27 cellular contexts compared by ENCODE assay signal in the genomic region with DNA sequence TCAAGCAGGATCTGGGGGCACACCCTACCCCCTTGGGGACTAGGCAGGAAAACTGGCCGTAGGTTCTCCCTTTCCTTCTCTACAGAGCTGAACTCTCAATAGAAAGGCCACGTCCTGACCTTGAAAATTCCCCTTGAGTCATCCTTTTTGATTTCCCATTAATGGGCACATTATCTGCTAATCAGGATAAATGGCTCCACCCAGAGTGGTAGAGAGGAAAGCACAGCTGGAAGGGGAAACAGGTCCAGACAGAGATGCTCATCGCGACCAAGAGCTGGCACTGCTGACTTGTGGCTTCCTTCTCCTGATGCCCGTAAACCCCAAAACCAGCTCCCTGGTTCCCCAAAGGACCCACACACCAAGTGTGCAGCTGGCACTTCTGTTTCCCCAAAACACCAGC.
DNase-seq lines count a peak whose midpoint lies in the region; ATAC-seq, FAIRE-seq and TF ChIP-seq lines count a peak whose summit lies in the region.
"Had no signal": no experiment of that assay in that cellular context is flagged by ENCODE, and none has a peak within 500 bp of the region (broad histone marks: within the 10 kb centered on the region; RNA-seq: fewer than 3 reads in every experiment).

No MANE protein-coding gene starts in this region.

- BruUV-seq in A673 (replicated peaks; lab: Mats Ljungman, UMichigan), result no TSS peak

- peak; percentile 45; the same call in 1 of the 2 replicates for TF ChIP-seq CTCF in A673 (conservative IDR thresholded peaks at IDR 0.05; ENCODE audit: low read depth, low read length)
- TF ChIP-seq CTCF in bronchial epithelial cell (IDR thresholded peaks at IDR 0.05; ENCODE audit: insufficient read depth, low read length, severe bottlenecking), result peak; percentile 11
- no peak for TF ChIP-seq CTCF in tibial nerve (IDR thresholded peaks at IDR 0.05)

- no peak for FAIRE-seq in bronchial epithelial cell (lab: Jason Lieb, UNC)
- FAIRE-seq: astrocyte, colon, small intestine had no signal

- peak in 1 of 2 donors; percentile 16 for TF ChIP-seq EP300 in tibial nerve (IDR thresholded peaks at IDR 0.05)

- H3K4me3 ChIP-seq in A673 (ENCODE audit: low read depth, low read length, poor library complexity, severe bottlenecking), result no peak overlapping the region
- H3K4me3 ChIP-seq in bronchial epithelial cell (ENCODE audit: low read depth, low read length), result no peak overlapping the region
- no peak overlapping the region for H3K4me3 ChIP-seq in right cardiac atrium (ENCODE audit: low read length)
- H3K4me3 ChIP-seq in tibial nerve, result no peak overlapping the region
- H3K4me3 ChIP-seq: gastrocnemius medialis, SK-N-MC, upper lobe of right lung had no signal

- H3K27ac ChIP-seq in A673 (ENCODE audit: low read depth, low read length, poor library complexity, severe bottlenecking), result no peak overlapping the region
- H3K27ac ChIP-seq in right cardiac atrium (ENCODE audit: low read length), result no peak overlapping the region
- no peak overlapping the region for H3K27ac ChIP-seq in tibial nerve
- H3K27ac ChIP-seq: gastrocnemius medialis, KMS-11, SK-N-MC, upper lobe of right lung had no signal

- CTCF ChIA-PET in A673 (lab: Charles Lee), result no interaction called here

- 80% methylated on average over 5 of the region's 5 CpGs for WGBS in right cardiac atrium
- 70 to 74% methylated on average over 3 to 5 of the region's 5 CpGs for WGBS in tibial nerve, 2 donors

- DNase-seq in A673 (ENCODE audit: low spot score), result peak; percentile 33
- peak; percentile 13 for DNase-seq in HCEC 1CT
- peak; percentile 14 for DNase-seq in bronchial epithelial cell (ENCODE audit: low read depth)
- peak; percentile 12 for DNase-seq in iris pigment epithelial cell (ENCODE audit: low read depth)
- DNase-seq in right cardiac atrium, result no peak
- no peak for DNase-seq in tibial nerve (ENCODE audit: low spot score in 2 of 2)
- no peak for DNase-seq in stimulated activated CD4-positive, alpha-beta T cell treated with anti-CD3 and anti-CD28 coated beads, Interleukin-12 subunit alpha, Interleukin-12 subunit beta, amount 100 ng/mL, for 4 hours
- DNase-seq: 8988T; activated B cell treated with CpG ODN at 0.5 μM for 24 hours; activated CD8-positive, alpha-beta T cell treated with anti-CD3 and anti-CD28 coated beads for 36 hours; activated naive CD4-positive, alpha-beta T cell treated with anti-CD3 and anti-CD28 coated beads for 36 hours; activated T-cell treated with anti-CD3 and anti-CD28 coated beads, Interleukin-2, amount 50 U/mL, for 24 hours; CD4-positive, alpha-beta memory T cell; DMS53; gastrocnemius medialis; kidney glomerular epithelial cell; naive thymus-derived CD4-positive, alpha-beta T cell; NCI-H1417; OCI-M1; small intestine; stimulated activated CD4-positive, alpha-beta T cell treated with anti-CD3 and anti-CD28 coated beads, Interleukin-4, amount 100 ng/mL, for 4 hours; upper lobe of right lung had no signal

- intact Hi-C loops in A673 (cut with micrococcal nuclease; ENCODE audit: unreplicated experiment) (loop anchor here (10.0 kb wide), 1 partner anchor 325 kb away; no protein-coding TSS in a partner anchor), right cardiac atrium (cut with DNase I) (loop anchor here in 1 of 4 donors (5.0 kb wide), 1 partner anchor 143 kb away; no protein-coding TSS in a partner anchor)

- no peak for TF ChIP-seq POLR2A in tibial nerve (IDR thresholded peaks at IDR 0.05)

- H3K4me1 ChIP-seq in A673 (ENCODE audit: insufficient read depth, low read length, poor library complexity, severe bottlenecking) (no peaks in the 10 kb centered on the region), right cardiac atrium (ENCODE audit: control insufficient read depth, insufficient read depth, low read length) (no peaks in the 10 kb centered on the region), tibial nerve (peaks cover 0 to 8% (median 3%) of the 10 kb centered on the region in 4 donors)
- H3K4me1 ChIP-seq: gastrocnemius medialis, upper lobe of right lung had no signal

- H3K27me3 ChIP-seq in A673 (replicated peaks; ENCODE audit: insufficient read depth, low read depth, low read length, poor library complexity) (no peaks in the 10 kb centered on the region), bronchial epithelial cell (ENCODE audit: control insufficient read depth, insufficient read depth, low read length) (no peaks in the 10 kb centered on the region), right cardiac atrium (ENCODE audit: control insufficient read depth, insufficient read depth) (no peaks in the 10 kb centered on the region), tibial nerve (no peaks in the 10 kb centered on the region)
- H3K27me3 ChIP-seq: gastrocnemius medialis, upper lobe of right lung had no signal

- POLR2A ChIA-PET in A673 (lab: Charles Lee; ENCODE audit: low non-redundant PET), result no interaction called here

- ATAC-seq in right cardiac atrium, result no peak
- ATAC-seq in GM18873 (IDR thresholded peaks at IDR 0.05; ENCODE audit: low FRiP score, unreplicated experiment), result no peak
- ATAC-seq: activated CD8-positive, alpha-beta T cell treated with anti-CD3 and anti-CD28 coated beads for 36 hours; gastrocnemius medialis; naive thymus-derived CD4-positive, alpha-beta T cell; upper lobe of right lung had no signal

- H3K36me3 ChIP-seq in A673 (ENCODE audit: insufficient read depth, low read length, poor library complexity, severe bottlenecking) (no peaks in the 10 kb centered on the region), bronchial epithelial cell (ENCODE audit: control insufficient read depth, insufficient read depth, low read length) (no peaks in the 10 kb centered on the region), tibial nerve (no peaks in the 10 kb centered on the region)
- H3K36me3 ChIP-seq: gastrocnemius medialis, upper lobe of right lung had no signal

- H3K9me3 ChIP-seq in A673 (ENCODE audit: low read depth, low read length, poor library complexity, severe bottlenecking) (no peaks in the 10 kb centered on the region), right cardiac atrium (ENCODE audit: control insufficient read depth, low read length) (no peaks in the 10 kb centered on the region), tibial nerve (no peaks in the 10 kb centered on the region)
- H3K9me3 ChIP-seq: gastrocnemius medialis, upper lobe of right lung had no signal

Comparison
In these comparisons a context has a peak if more than half of its experiments do, and no peak if none do; other contexts are left out.
1. DNase-seq: peak in A673 (single experiment), HCEC 1CT (single experiment), bronchial epithelial cell (single experiment) and iris pigment epithelial cell (single experiment); none in right cardiac atrium (0 of 3), tibial nerve (0 of 2) and stimulated activated CD4-positive, alpha-beta T cell treated with anti-CD3 and anti-CD28 coated beads, Interleukin-12 subunit alpha, Interleukin-12 subunit beta, amount 100 ng/mL, for 4 hours (single experiment).
2. CTCF ChIP-seq: peak in A673 (single experiment) and bronchial epithelial cell (single experiment); none in tibial nerve (0 of 5).